1 cellular context compared by ENCODE assay signal in genomic region chr6:6818078-6818639, GRCh38.
TF ChIP-seq lines count a peak whose summit lies in the region.

No MANE protein-coding gene starts in this region.

TF ChIP-seq in K562, 482 proteins besides CTCF, POLR2A, EP300 and RAD21 (continued from another document):
- peak; percentile 22; the same call in 1 of the 2 replicates for TF ChIP-seq ATF3 (IDR thresholded peaks at IDR 0.05)
- TF ChIP-seq ATF3 (CRISPR knock-in tag; conservative IDR thresholded peaks at IDR 0.05), result no peak
- TF ChIP-seq ZNF316 (IDR thresholded peaks at IDR 0.05), result peak; percentile 76
- no peak for TF ChIP-seq ZBTB34 (CRISPR knock-in tag; IDR thresholded peaks at IDR 0.05)
- no peak for TF ChIP-seq PHTF2 (CRISPR knock-in tag; IDR thresholded peaks at IDR 0.05)
- TF ChIP-seq MAFF (IDR thresholded peaks at IDR 0.05; ENCODE audit: low read length), result peak; percentile 59
- peak; percentile 75 for TF ChIP-seq EGR1 (conservative IDR thresholded peaks at IDR 0.05)
- no peak for TF ChIP-seq CBFB (CRISPR knock-in tag; IDR thresholded peaks at IDR 0.05)
- no peak for TF ChIP-seq ATF1 (CRISPR knock-in tag; IDR thresholded peaks at IDR 0.05)
- TF ChIP-seq ATF1 (tag; IDR thresholded peaks at IDR 0.05), result no peak
- no peak for TF ChIP-seq SRSF7 (optimal IDR thresholded peaks at IDR 0.05; ENCODE audit: low read depth, low read length)
- no peak for TF ChIP-seq SAP30 (IDR thresholded peaks at IDR 0.05; ENCODE audit: borderline replicate concordance, insufficient read depth, low read depth, low read length, poor library complexity, severe bottlenecking)
- peak; percentile 73 for TF ChIP-seq C11orf30 (IDR thresholded peaks at IDR 0.05; ENCODE audit: low read depth)
- TF ChIP-seq ZNF707 (CRISPR knock-in tag; conservative IDR thresholded peaks at IDR 0.05), result no peak
- no peak for TF ChIP-seq SIN3B (IDR thresholded peaks at IDR 0.05; ENCODE audit: low read depth)
- peak; percentile 63 for TF ChIP-seq FOSL1 (tag; conservative IDR thresholded peaks at IDR 0.05)
- TF ChIP-seq KDM1A (IDR thresholded peaks at IDR 0.05), result peak; percentile 63 to 78
- TF ChIP-seq FOXP1 (CRISPR knock-in tag; IDR thresholded peaks at IDR 0.05), result no peak
